Comparison of ENCODE assay signal across 14 cellular contexts in genomic region chr9:75175395-75175794, GRCh38.
DNase-seq lines count a peak whose midpoint lies in the region; ATAC-seq, FAIRE-seq and TF ChIP-seq lines count a peak whose summit lies in the region.
"Had no signal": no experiment of that assay in that cellular context is flagged by ENCODE, and none has a peak within 500 bp of the region (broad histone marks: within the 10 kb centered on the region; RNA-seq: fewer than 3 reads in every experiment).

No MANE protein-coding gene starts in this region.

- TF ChIP-seq CTCF in BE2C (IDR thresholded peaks at IDR 0.05; ENCODE audit: low read depth, low read length) (no peak), nephron progenitor cell (IDR thresholded peaks at IDR 0.05) (no peak)

- DNase-seq in BE2C, result peak; percentile 49
- peak; percentile 32 for DNase-seq in kidney tubule cell (ENCODE audit: low spot score)
- peak; percentile 23 for DNase-seq in nephron progenitor cell
- no peak for DNase-seq in GM12891 (ENCODE audit: insufficient read length, low spot score)
- no peak for DNase-seq in H4 (ENCODE audit: low spot score)
- DNase-seq: CD4-positive, CD25-positive, alpha-beta regulatory T cell; IMR-90; KBM-7 had no signal

- H3K4me1 ChIP-seq in BE2C, result peaks cover 8% of the 10 kb centered on the region; the same call in 1 of the 2 replicates
- H3K4me1 ChIP-seq in BLaER1 treated with 17β-estradiol and CSF1 and Interleukin-3, amounts not matched to agents 10 nM and 100 nM, result peaks cover 33 to 44% (median 40%) of the 10 kb centered on the region in 10 experiments

- no peaks in the 10 kb centered on the region for H3K27me3 ChIP-seq in BE2C
- H3K27me3 ChIP-seq in BLaER1 treated with 17β-estradiol and CSF1 and Interleukin-3, amounts not matched to agents 10 nM and 100 nM, result no peaks in the 10 kb centered on the region

- no peak overlapping the region for H3K27ac Mint-ChIP-seq in nephron progenitor cell

- no peak overlapping the region for H3K4me3 Mint-ChIP-seq in nephron progenitor cell
- H3K4me3 Mint-ChIP-seq: CD4-positive, CD25-positive, alpha-beta regulatory T cell had no signal

- H3K9me3 ChIP-seq in BE2C, result no peaks in the 10 kb centered on the region
- H3K9me3 ChIP-seq in BLaER1 treated with 17β-estradiol and CSF1 and Interleukin-3, amounts not matched to agents 10 nM and 100 nM (replicated peaks in 1 of 11), result no peaks in the 10 kb centered on the region; a peak in 1 of 22 replicates

- peak overlapping the region; percentile 54 to 78 (median 64) for H3K4me2 ChIP-seq in BLaER1 treated with 17β-estradiol and CSF1 and Interleukin-3, amounts not matched to agents 10 nM and 100 nM

- no peaks in the 10 kb centered on the region for H3K36me3 ChIP-seq in BE2C
- H3K36me3 ChIP-seq in BLaER1 treated with 17β-estradiol and CSF1 and Interleukin-3, amounts not matched to agents 10 nM and 100 nM, result peaks cover 0 to 67% (median 0%) of the 10 kb centered on the region in 11 experiments; a peak in 7 of 22 replicates

- H4K20me1 ChIP-seq in BLaER1 treated with 17β-estradiol and CSF1 and Interleukin-3, amounts not matched to agents 10 nM and 100 nM, result no peaks in the 10 kb centered on the region

- ATAC-seq in HG03565 (IDR thresholded peaks at IDR 0.05; ENCODE audit: unreplicated experiment), result no peak
- ATAC-seq: GM12878, HCT116 had no signal

- H3K27me3 Mint-ChIP-seq in nephron progenitor cell (ENCODE audit: low read depth, poor library complexity), result peaks cover 4% of the 10 kb centered on the region

- no peak overlapping the region for H3K4me3 ChIP-seq in BE2C (ENCODE audit: low read depth, low read length)
- H3K4me3 ChIP-seq in BLaER1 treated with 17β-estradiol and CSF1 and Interleukin-3, amounts not matched to agents 10 nM and 100 nM, result no peak overlapping the region
- H3K4me3 ChIP-seq: GM12878 had no signal

- H3K27ac ChIP-seq in BLaER1 treated with 17β-estradiol and CSF1 and Interleukin-3, amounts not matched to agents 10 nM and 100 nM, result peak overlapping the region; percentile 20 to 66 (median 49); a peak in 20 of 22 replicates

- no peak for FAIRE-seq in GM12891 (lab: Jason Lieb, UNC)
- FAIRE-seq: A204.1, GM12878, H54 had no signal

- no peak for TF ChIP-seq POLR2A in GM12891 (IDR thresholded peaks at IDR 0.05; ENCODE audit: low read depth, low read length)

- H3K9ac ChIP-seq in BLaER1 treated with 17β-estradiol and CSF1 and Interleukin-3, amounts not matched to agents 10 nM and 100 nM, result peak overlapping the region in 2 of 11 experiments; percentile 11 to 12; a peak in 2 of 22 replicates

- peaks cover 13% of the 10 kb centered on the region for H3K9me3 Mint-ChIP-seq in nephron progenitor cell
- H3K9me3 Mint-ChIP-seq: CD4-positive, CD25-positive, alpha-beta regulatory T cell had no signal

- H3K36me3 Mint-ChIP-seq in nephron progenitor cell (ENCODE audit: low read depth), result no peaks in the 10 kb centered on the region

- H3K4me1 Mint-ChIP-seq in nephron progenitor cell, result peaks cover 36% of the 10 kb centered on the region

TF ChIP-seq in GM12891, 5 proteins besides CTCF, POLR2A, EP300 and RAD21:
- TF ChIP-seq TAF1 (IDR thresholded peaks at IDR 0.05; ENCODE audit: low read depth, low read length) (no peak), SPI1 (IDR thresholded peaks at IDR 0.05; ENCODE audit: low read depth, low read length) (no peak), POLR2AphosphoS5 (IDR thresholded peaks at IDR 0.05; ENCODE audit: low read depth, low read length) (no peak), PAX5 (IDR thresholded peaks at IDR 0.05; ENCODE audit: insufficient read depth, low read length, severe bottlenecking) (no peak), POU2F2 (IDR thresholded peaks at IDR 0.05; ENCODE audit: low read depth, low read length) (no peak)
TF ChIP-seq in GM12891: peak in this region for 0.

Comparison
In these comparisons a context has a peak if more than half of its experiments do, and no peak if none do; other contexts are left out.
1. DNase-seq: peak in BE2C (single experiment), kidney tubule cell (single experiment) and nephron progenitor cell (single experiment); none in GM12891 (single experiment) and H4 (single experiment).